1 cellular context compared by ENCODE assay signal in the genomic region with DNA sequence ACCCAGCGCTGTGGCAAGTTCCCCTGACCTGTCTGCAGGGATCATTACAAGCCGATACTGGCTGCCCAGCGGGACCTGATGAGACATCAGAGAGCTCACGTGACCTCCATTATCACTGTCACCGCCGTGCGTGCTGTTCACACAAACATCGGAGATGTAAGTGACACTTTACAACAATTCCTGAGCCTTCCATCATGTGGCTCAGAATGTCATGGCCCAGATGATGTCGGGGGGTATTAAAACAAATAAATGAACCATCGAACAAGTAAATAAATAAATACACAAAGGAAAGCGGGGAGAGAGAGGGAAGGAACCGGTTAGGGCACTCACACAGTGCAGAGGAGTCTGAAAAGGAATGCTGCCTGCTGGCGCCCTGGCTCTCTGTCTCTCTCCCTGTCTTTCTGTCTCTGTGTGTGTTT.
TF ChIP-seq lines count a peak whose summit lies in the region.

No MANE protein-coding gene starts in this region.

TF ChIP-seq in HepG2, 621 proteins besides CTCF, POLR2A, EP300 and RAD21 (continued from another document):
- TF ChIP-seq, protein P1, sequence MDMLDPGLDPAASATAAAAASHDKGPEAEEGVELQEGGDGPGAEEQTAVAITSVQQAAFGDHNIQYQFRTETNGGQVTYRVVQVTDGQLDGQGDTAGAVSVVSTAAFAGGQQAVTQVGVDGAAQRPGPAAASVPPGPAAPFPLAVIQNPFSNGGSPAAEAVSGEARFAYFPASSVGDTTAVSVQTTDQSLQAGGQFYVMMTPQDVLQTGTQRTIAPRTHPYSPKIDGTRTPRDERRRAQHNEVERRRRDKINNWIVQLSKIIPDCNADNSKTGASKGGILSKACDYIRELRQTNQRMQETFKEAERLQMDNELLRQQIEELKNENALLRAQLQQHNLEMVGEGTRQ (IDR thresholded peaks at IDR 0.05; ENCODE audit: low read depth, low read length), result peak; percentile 51; the same call in 1 of the 2 replicates
- TF ChIP-seq, protein P1 (CRISPR knock-in tag; IDR thresholded peaks at IDR 0.05; ENCODE audit: borderline replicate concordance), result no peak
- TF ChIP-seq ZNF598 (CRISPR knock-in tag; IDR thresholded peaks at IDR 0.05; ENCODE audit: borderline replicate concordance) (no peak), HOXA3 (CRISPR knock-in tag; IDR thresholded peaks at IDR 0.05) (no peak), ESRRA (CRISPR knock-in tag; IDR thresholded peaks at IDR 0.05; ENCODE audit: low read depth) (no peak), ZNF678 (CRISPR knock-in tag; IDR thresholded peaks at IDR 0.05) (no peak), RAD51 (IDR thresholded peaks at IDR 0.05; ENCODE audit: borderline replicate concordance) (peak; percentile 10; the same call in 1 of the 2 replicates), ZNF256 (CRISPR knock-in tag; conservative IDR thresholded peaks at IDR 0.05) (no peak), BHLHE40 (IDR thresholded peaks at IDR 0.05; ENCODE audit: low read length) (peak; percentile 55)
- TF ChIP-seq, protein P2, sequence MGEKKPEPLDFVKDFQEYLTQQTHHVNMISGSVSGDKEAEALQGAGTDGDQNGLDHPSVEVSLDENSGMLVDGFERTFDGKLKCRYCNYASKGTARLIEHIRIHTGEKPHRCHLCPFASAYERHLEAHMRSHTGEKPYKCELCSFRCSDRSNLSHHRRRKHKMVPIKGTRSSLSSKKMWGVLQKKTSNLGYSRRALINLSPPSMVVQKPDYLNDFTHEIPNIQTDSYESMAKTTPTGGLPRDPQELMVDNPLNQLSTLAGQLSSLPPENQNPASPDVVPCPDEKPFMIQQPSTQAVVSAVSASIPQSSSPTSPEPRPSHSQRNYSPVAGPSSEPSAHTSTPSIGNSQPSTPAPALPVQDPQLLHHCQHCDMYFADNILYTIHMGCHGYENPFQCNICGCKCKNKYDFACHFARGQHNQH (CRISPR knock-in tag; IDR thresholded peaks at IDR 0.05), result no peak
- TF ChIP-seq, protein P3, sequence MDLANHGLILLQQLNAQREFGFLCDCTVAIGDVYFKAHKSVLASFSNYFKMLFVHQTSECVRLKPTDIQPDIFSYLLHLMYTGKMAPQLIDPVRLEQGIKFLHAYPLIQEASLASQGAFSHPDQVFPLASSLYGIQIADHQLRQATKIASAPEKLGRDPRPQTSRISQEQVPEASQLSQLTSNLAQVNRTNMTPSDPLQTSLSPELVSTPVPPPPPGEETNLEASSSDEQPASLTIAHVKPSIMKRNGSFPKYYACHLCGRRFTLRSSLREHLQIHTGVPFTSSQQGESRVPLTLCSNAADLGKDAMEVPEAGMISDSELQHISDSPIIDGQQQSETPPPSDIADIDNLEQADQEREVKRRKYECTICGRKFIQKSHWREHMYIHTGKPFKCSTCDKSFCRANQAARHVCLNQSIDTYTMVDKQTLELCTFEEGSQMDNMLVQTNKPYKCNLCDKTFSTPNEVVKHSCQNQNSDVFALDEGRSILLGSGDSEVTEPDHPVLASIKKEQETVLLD (CRISPR knock-in tag; IDR thresholded peaks at IDR 0.05; ENCODE audit: low read depth), result no peak
- TF ChIP-seq, protein P4, sequence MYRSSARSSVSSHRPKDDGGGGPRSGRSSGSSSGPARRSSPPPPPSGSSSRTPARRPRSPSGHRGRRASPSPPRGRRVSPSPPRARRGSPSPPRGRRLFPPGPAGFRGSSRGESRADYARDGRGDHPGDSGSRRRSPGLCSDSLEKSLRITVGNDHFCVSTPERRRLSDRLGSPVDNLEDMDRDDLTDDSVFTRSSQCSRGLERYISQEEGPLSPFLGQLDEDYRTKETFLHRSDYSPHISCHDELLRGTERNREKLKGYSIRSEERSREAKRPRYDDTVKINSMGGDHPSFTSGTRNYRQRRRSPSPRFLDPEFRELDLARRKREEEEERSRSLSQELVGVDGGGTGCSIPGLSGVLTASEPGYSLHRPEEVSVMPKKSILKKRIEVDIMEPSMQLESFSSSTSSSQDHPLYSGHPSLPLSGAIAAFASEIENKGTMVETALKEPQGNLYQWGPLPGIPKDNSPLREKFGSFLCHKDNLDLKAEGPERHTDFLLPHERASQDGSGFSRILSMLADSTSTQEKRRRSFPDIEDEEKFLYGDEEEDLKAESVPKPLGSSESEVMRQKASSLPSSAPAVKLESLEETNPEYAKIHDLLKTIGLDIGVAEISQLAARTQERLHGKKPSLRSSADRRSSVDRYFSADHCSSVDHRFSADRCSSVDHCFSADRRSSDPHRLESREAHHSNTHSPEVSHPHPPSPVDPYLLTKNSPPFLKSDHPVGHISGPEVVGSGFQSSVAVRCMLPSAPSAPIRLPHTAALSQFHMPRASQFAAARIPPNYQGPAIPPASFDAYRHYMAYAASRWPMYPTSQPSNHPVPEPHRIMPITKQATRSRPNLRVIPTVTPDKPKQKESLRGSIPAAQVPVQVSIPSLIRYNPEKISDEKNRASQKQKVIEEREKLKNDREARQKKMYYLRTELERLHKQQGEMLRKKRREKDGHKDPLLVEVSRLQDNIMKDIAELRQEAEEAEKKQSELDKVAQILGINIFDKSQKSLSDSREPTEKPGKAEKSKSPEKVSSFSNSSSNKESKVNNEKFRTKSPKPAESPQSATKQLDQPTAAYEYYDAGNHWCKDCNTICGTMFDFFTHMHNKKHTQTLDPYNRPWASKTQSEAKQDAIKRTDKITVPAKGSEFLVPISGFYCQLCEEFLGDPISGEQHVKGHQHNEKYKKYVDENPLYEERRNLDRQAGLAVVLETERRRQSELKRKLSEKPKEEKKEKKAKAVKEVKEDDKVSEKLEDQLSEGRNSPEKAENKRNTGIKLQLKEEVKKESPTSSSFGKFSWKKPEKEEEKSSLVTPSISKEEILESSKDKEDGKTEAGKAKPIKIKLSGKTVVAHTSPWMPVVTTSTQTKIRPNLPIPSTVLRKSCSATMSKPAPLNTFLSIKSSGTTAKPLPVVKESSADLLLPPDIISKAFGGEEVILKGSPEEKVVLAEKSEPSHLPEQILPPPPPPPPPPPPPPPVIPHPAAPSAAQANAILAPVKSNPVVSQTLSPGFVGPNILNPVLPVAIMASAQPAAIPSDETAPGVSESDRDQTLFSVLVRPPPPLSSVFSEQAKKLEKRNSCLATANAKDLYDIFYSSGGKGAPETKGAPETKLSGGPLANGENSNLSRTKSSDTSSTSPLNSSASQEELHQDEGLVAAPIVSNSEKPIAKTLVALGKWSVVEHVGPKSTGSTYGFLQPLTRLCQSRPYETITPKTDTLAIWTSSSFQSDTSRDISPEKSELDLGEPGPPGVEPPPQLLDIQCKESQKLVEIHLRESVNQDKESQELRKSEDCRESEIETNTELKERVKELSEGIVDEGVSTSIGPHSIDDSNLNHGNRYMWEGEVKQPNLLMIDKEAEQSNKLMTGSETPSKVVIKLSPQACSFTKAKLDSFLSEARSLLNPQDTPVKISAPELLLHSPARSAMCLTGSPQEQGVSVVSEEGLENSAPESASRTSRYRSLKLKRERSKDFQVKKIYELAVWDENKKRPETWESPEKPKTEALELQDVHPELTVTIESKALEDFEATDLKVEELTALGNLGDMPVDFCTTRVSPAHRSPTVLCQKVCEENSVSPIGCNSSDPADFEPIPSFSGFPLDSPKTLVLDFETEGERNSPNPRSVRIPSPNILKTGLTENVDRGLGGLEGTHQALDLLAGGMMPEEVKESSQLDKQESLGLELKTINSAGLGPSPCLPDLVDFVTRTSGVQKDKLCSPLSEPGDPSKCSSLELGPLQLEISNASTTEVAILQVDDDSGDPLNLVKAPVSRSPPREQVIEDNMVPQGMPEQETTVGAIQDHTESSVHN (CRISPR knock-in tag; IDR thresholded peaks at IDR 0.05), result no peak
